ENCODE assay signal across 1 cellular context in the genomic region with DNA sequence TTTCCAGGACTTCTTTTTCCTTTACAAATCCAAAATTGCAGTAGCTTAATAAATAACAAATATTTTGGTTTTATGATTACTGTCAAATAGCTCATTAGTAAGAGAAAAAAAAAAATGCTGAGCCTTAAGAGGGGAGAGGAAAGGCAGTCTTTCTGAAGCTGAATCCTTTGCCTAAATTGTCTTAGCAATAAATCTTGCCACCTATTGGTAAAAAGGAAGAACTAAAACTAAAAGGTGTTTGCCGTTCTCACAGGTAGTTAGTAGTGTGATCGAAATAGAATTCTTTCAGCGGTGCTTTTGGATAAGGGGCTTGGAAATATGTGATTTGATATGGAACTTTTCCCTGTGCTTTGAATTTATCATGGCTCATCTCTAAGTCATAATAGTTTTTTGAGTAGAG.
TF ChIP-seq lines count a peak whose summit lies in the region.

No MANE protein-coding gene starts in this region.

TF ChIP-seq in GM12878, 131 proteins besides CTCF, POLR2A, EP300 and RAD21:
- TF ChIP-seq ZBTB40 (IDR thresholded peaks at IDR 0.05; ENCODE audit: borderline replicate concordance) (no peak), CHD2 (IDR thresholded peaks at IDR 0.05; ENCODE audit: borderline replicate concordance, low read depth, low read length) (no peak), SMC3 (IDR thresholded peaks at IDR 0.05; ENCODE audit: borderline replicate concordance, low read length) (peak; percentile 26; the same call in 1 of the 2 replicates)
